ENCODE assay signal across 10 cellular contexts in the genomic region with DNA sequence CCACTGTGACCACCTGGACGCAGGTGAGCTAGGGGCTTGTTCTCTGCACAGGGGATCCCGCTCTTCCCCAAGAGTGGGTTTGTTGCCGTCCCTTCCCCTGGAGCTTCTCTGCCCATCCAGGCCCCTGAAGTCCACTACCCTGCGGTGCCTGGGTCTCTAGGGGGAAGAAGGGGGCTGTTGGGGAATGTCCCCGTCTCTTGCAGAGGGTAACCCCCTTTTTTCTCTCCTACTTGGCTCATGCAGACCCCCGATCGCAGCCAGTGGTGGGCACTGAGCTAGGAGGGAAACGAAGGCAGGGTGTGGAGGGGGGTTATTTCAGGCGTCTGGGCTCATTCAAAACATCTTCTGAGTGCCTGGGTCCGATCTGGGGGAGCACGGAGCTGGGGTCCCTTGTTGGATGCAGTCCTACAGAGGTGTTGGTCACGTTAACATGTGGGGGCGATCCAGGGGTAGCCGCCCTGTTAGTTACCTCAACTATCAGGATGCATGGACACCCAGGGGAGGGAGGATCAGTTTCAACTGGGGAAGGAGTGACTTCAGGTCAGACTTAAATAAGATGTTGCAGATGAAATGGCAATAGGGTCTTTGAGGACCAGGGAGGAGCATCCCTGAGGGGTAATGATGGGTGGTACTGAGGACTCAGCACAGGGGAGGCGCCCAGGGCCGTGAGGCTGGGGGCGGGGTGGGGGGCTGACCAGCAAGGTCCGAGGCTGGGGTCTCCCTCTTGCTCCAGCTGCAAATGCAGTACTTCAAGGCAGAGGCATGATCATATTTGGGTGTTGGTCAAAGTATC. TPM values are rescaled to one million over a fixed set of nuclear protein-coding genes. Genes with fewer than 3 reads are reported as not detected.
A peak's percentile ranks its signal among the peaks of the same experiment; 100 is the strongest.
DNase-seq lines count a peak whose midpoint lies in the region; ATAC-seq, FAIRE-seq and TF ChIP-seq lines count a peak whose summit lies in the region.
"Not testable (repeated sequence)": the region's sequence is repeated elsewhere in the genome, so short reads cannot be mapped to it uniquely, and the experiment has no call there.
"Had no signal": no experiment of that assay in that cellular context is flagged by ENCODE, and none has a peak within 500 bp of the region (broad histone marks: within the 10 kb centered on the region; RNA-seq: fewer than 3 reads in every experiment).

No MANE protein-coding gene starts in this region.

- 62% methylated on average over 16 of the region's 18 CpGs for WGBS in HUES64

- H3K27me3 Mint-ChIP-seq in CD4-positive, alpha-beta memory T cell; T-helper 17 cell; osteocyte (ENCODE audit: unreplicated experiment): not testable (repeated sequence)

- not testable (repeated sequence) for FAIRE-seq in endothelial cell of umbilical vein (lab: Jason Lieb, UNC)

- not testable (repeated sequence) for ATAC-seq in T-helper 17 cell
- ATAC-seq in thoracic aorta (ENCODE audit: insufficient number of reproducible peaks, low FRiP score, low read depth): peak; percentile 2

- dilution Hi-C loops in endothelial cell of umbilical vein (cut with MboI; ENCODE audit: extremely low pct_ligation_motif_present, low sequenced_read_pairs): not testable (repeated sequence)

- not testable (repeated sequence) for H3K79me2 ChIP-seq in endothelial cell of umbilical vein (ENCODE audit: control insufficient read depth, insufficient read depth, low read length)

- not testable (repeated sequence) for TF ChIP-seq POLR2A in endothelial cell of umbilical vein (IDR thresholded peaks at IDR 0.05; ENCODE audit: low read depth, low read length)

- peak in 2 of 5 donors; percentile 13 to 48 for DNase-seq in CD4-positive, alpha-beta memory T cell
- DNase-seq in T-helper 17 cell; adipocyte (ENCODE audit: low read depth); endothelial cell of umbilical vein (ENCODE audit: low read depth, low spot score); kidney epithelial cell (ENCODE audit: low read depth); osteocyte (ENCODE audit: extremely low spot score, unreplicated experiment); thoracic aorta (ENCODE audit: low spot score): not testable (repeated sequence)

- H3K36me3 Mint-ChIP-seq in CD4-positive, alpha-beta memory T cell: peaks cover 4 to 13% of the 10 kb centered on the region in 2 donors
- not testable (repeated sequence) for H3K36me3 Mint-ChIP-seq in T-helper 17 cell (ENCODE audit: low read depth); osteocyte (ENCODE audit: unreplicated experiment)

- not testable (repeated sequence) for H3K9me3 Mint-ChIP-seq in CD4-positive, alpha-beta memory T cell; osteocyte (ENCODE audit: unreplicated experiment)

- peak overlapping the region; percentile 79 to 88 for H3K4me3 ChIP-seq in CD4-positive, alpha-beta memory T cell (ENCODE audit: low read length in 2 of 2)
- H3K4me3 ChIP-seq in HUES64 (ENCODE audit: low read length) (peak overlapping the region; percentile 81), adipocyte (ENCODE audit: low read length) (peak overlapping the region; percentile 88), endothelial cell of umbilical vein (replicated peaks in 1 of 3; ENCODE audit: insufficient read depth in 1 of 3, low read depth in 1 of 3, low read length in 3 of 3) (peak overlapping the region in 2 of 3 experiments; percentile 33 to 93), kidney epithelial cell (ENCODE audit: low read depth, low read length) (peak overlapping the region; percentile 60), thoracic aorta (peak overlapping the region; percentile 84)

- peak overlapping the region; percentile 36; the same call in 1 of the 2 replicates for H3K9ac ChIP-seq in HUES64 (ENCODE audit: low read depth, low read length)
- peak overlapping the region; percentile 84 for H3K9ac ChIP-seq in adipocyte (ENCODE audit: low read length)
- not testable (repeated sequence) for H3K9ac ChIP-seq in endothelial cell of umbilical vein (replicated peaks; ENCODE audit: extremely low read depth, insufficient read depth, low read length)

- not testable (repeated sequence) for H3K27me3 ChIP-seq in CD4-positive, alpha-beta memory T cell (ENCODE audit: insufficient read depth, low read length); HUES64 (ENCODE audit: insufficient read depth, low read length); adipocyte (replicated peaks; ENCODE audit: control insufficient read depth, insufficient read depth, low read length); endothelial cell of umbilical vein (ENCODE audit: control insufficient read depth in 2 of 2, insufficient read depth in 2 of 2, low read length in 2 of 2); kidney epithelial cell (ENCODE audit: control insufficient read depth, insufficient read depth, low read length); thoracic aorta (replicated peaks; ENCODE audit: insufficient read depth)

- peak overlapping the region; percentile 86 for H2AFZ ChIP-seq in endothelial cell of umbilical vein (ENCODE audit: low read depth, low read length)

- not testable (repeated sequence) for H3K9me1 ChIP-seq in endothelial cell of umbilical vein (replicated peaks; ENCODE audit: control insufficient read depth, extremely low read depth, insufficient read depth, low read length)

- POLR2A ChIA-PET in CD4-positive, alpha-beta memory T cell (lab: Charles Lee; ENCODE audit: partially characterized antibody): interaction anchor here (0.8 to 4.1 kb wide), 13 partner anchors 12 to 427 kb away, joined by 3 to 90 read pairs (median 4); a partner anchor contains a TSS
- POLR2A ChIA-PET in endothelial cell of umbilical vein (lab: Charles Lee): interaction anchor here (1.0 kb wide), 1 partner anchor 49 kb away, joined by 3 read pairs; no protein-coding TSS in a partner anchor

- H3K36me3 ChIP-seq in CD4-positive, alpha-beta memory T cell (ENCODE audit: insufficient read depth, low read length); HUES64 (ENCODE audit: insufficient read depth, low read length); adipocyte (ENCODE audit: control insufficient read depth, insufficient read depth, low read length, severe bottlenecking); endothelial cell of umbilical vein (ENCODE audit: control insufficient read depth in 2 of 2, extremely low read depth in 1 of 2, insufficient read depth in 2 of 2, low read length in 2 of 2); kidney epithelial cell (ENCODE audit: control insufficient read depth, insufficient read depth, low read length); thoracic aorta: not testable (repeated sequence)

- CTCF ChIA-PET in CD4-positive, alpha-beta memory T cell (lab: Charles Lee; ENCODE audit: partially characterized antibody): interaction anchor here (1.0 to 2.2 kb wide), 4 partner anchors 11 to 427 kb away, joined by 3 to 13 read pairs (median 4); a partner anchor contains a TSS
- CTCF ChIA-PET in endothelial cell of umbilical vein (lab: Charles Lee): interaction anchor here (0.6 to 1.5 kb wide), 3 partner anchors 39 to 54 kb away, joined by 3 to 8 read pairs (median 3); a partner anchor contains a TSS

- BruUV-seq in endothelial cell of umbilical vein (replicated peaks; lab: Mats Ljungman, UMichigan): not testable (repeated sequence)

- H3K27ac ChIP-seq in CD4-positive, alpha-beta memory T cell (ENCODE audit: low read depth, low read length): peak overlapping the region; percentile 79
- H3K27ac ChIP-seq in HUES64 (ENCODE audit: low read depth, low read length); endothelial cell of umbilical vein (ENCODE audit: insufficient read depth, low read depth, low read length); thoracic aorta: not testable (repeated sequence)

- TF ChIP-seq CTCF in endothelial cell of umbilical vein (IDR thresholded peaks at IDR 0.05; ENCODE audit: extremely low read depth in 1 of 2, insufficient read depth in 1 of 2, low read depth in 1 of 2, low read length in 2 of 2); kidney epithelial cell (IDR thresholded peaks at IDR 0.05; ENCODE audit: insufficient read depth, low read length, poor library complexity, severe bottlenecking); osteocyte (IDR thresholded peaks at IDR 0.05); thoracic aorta (IDR thresholded peaks at IDR 0.05): not testable (repeated sequence)

- not testable (repeated sequence) for H3K9me3 ChIP-seq in CD4-positive, alpha-beta memory T cell (ENCODE audit: control insufficient read depth in 1 of 2, low read length in 2 of 2); HUES64 (ENCODE audit: insufficient read depth, low read depth, low read length); T-helper 17 cell (ENCODE audit: control insufficient read depth, low read length, poor library complexity, severe bottlenecking); adipocyte (ENCODE audit: control insufficient read depth, low read length); endothelial cell of umbilical vein (replicated peaks; ENCODE audit: control insufficient read depth, insufficient read depth, low read length); thoracic aorta

- peaks cover 34% of the 10 kb centered on the region for H3K4me1 ChIP-seq in CD4-positive, alpha-beta memory T cell (ENCODE audit: insufficient read depth, low read length)
- H3K4me1 ChIP-seq in HUES64 (ENCODE audit: insufficient read depth, low read length); adipocyte (ENCODE audit: control insufficient read depth, insufficient read depth, low read length): not testable (repeated sequence)
- H3K4me1 ChIP-seq in endothelial cell of umbilical vein (ENCODE audit: control insufficient read depth, extremely low read depth, insufficient read depth, low read length) (peaks cover 17% of the 10 kb centered on the region), thoracic aorta (ENCODE audit: control insufficient read depth in 1 of 2, low read depth in 2 of 2) (peaks cover 6 to 14% of the 10 kb centered on the region in 2 donors)

- peak overlapping the region; percentile 84 to 95 (median 91) for H3K4me3 Mint-ChIP-seq in CD4-positive, alpha-beta memory T cell
- H3K4me3 Mint-ChIP-seq in T-helper 17 cell (peak overlapping the region; percentile 94), osteocyte (ENCODE audit: unreplicated experiment) (peak overlapping the region; percentile 80)

- intact Hi-C loops in CD4-positive, alpha-beta memory T cell (cut with micrococcal nuclease): loop anchor here (1.0 to 5.0 kb wide), 3 partner anchors 13 to 121 kb away; a partner anchor contains a TSS
- intact Hi-C loops in endothelial cell of umbilical vein (cut with micrococcal nuclease): not testable (repeated sequence)

- peak overlapping the region; percentile 66 for H3K4me2 ChIP-seq in endothelial cell of umbilical vein (ENCODE audit: insufficient read depth, low read length)

- peaks cover 14 to 44% (median 28%) of the 10 kb centered on the region in 4 donors for H3K4me1 Mint-ChIP-seq in CD4-positive, alpha-beta memory T cell
- peaks cover 22% of the 10 kb centered on the region for H3K4me1 Mint-ChIP-seq in T-helper 17 cell
- peaks cover 15% of the 10 kb centered on the region for H3K4me1 Mint-ChIP-seq in osteocyte (ENCODE audit: unreplicated experiment)

- peak overlapping the region; percentile 81 to 98 (median 93) for H3K27ac Mint-ChIP-seq in CD4-positive, alpha-beta memory T cell
- H3K27ac Mint-ChIP-seq in T-helper 17 cell: peak overlapping the region; percentile 95
- not testable (repeated sequence) for H3K27ac Mint-ChIP-seq in osteocyte (ENCODE audit: unreplicated experiment)

- not testable (repeated sequence) for H4K20me1 ChIP-seq in endothelial cell of umbilical vein (replicated peaks; ENCODE audit: control insufficient read depth, extremely low read depth, insufficient read depth, low read length)

RNA-seq across cellular contexts. Expression of a gene that starts 42.2 kb away (rescaled TPM):
- total RNA-seq in CD4-positive, alpha-beta memory T cell: 10 to 100 TPM; 80.0 to 82.4 TPM
- polyA plus RNA-seq in CD4-positive, alpha-beta memory T cell: 10 to 100 TPM; 19.2 to 41.4 TPM
- 17.6 TPM for polyA plus RNA-seq in HUES64 (2013, experiment 1 of 2)
- polyA plus RNA-seq in HUES64 (2013, experiment 2 of 2): 20.3 TPM
- total RNA-seq in T-helper 17 cell (10 to 100 TPM; 74.1 to 74.7 TPM), endothelial cell of umbilical vein (33.2 and 37.1 TPM in 2 replicates), kidney epithelial cell (38.9 and 39.9 TPM in 2 replicates), osteocyte (51.0 and 51.8 TPM in 2 replicates), thoracic aorta (10 to 100 TPM; 50.0 to 58.3 TPM)
- 16.4 TPM in 2 replicates for polyA plus RNA-seq in endothelial cell of umbilical vein
- 17.3 and 20.8 TPM in 2 replicates for polyA plus RNA-seq in endothelial cell of umbilical vein (2011; cell fraction: cytosol; rRNA removed)
- 46.5 and 50.9 TPM in 2 replicates for polyA plus RNA-seq in endothelial cell of umbilical vein (2011; cell fraction: nucleus; rRNA removed)
- 21.5 and 22.2 TPM in 2 replicates for polyA plus RNA-seq in endothelial cell of umbilical vein (2012)
- 36.3 and 38.8 TPM in 2 replicates for polyA minus RNA-seq in endothelial cell of umbilical vein
- 19.4 TPM for polyA minus RNA-seq in endothelial cell of umbilical vein (2011; cell fraction: cytosol; rRNA and poly(A)+ RNA removed)
- polyA minus RNA-seq in endothelial cell of umbilical vein (2011; cell fraction: nucleus; rRNA and poly(A)+ RNA removed): 55.5 and 68.0 TPM in 2 replicates

RNA-seq across cellular contexts. Expression of a gene that starts 56.9 kb away (rescaled TPM):
- 10 to 100 TPM in 1 of 2 experiments, 1 to 10 TPM in 1; 9.0 to 11.4 TPM for total RNA-seq in CD4-positive, alpha-beta memory T cell
- polyA plus RNA-seq in CD4-positive, alpha-beta memory T cell: 1 to 10 TPM in 1 of 2 donors, under 1 TPM in 1; 0.63 to 1.5 TPM
- not detected for polyA plus RNA-seq in HUES64 (2013, experiment 1 of 2)
- not detected for polyA plus RNA-seq in HUES64 (2013, experiment 2 of 2)
- 1 to 10 TPM; 2.8 to 3.6 TPM for total RNA-seq in T-helper 17 cell
- total RNA-seq in endothelial cell of umbilical vein: not detected in 2 replicates
- polyA plus RNA-seq in endothelial cell of umbilical vein: not detected in 2 replicates
- not detected in 2 replicates for polyA plus RNA-seq in endothelial cell of umbilical vein (2011; cell fraction: cytosol; rRNA removed)
- not detected in 2 replicates for polyA plus RNA-seq in endothelial cell of umbilical vein (2011; cell fraction: nucleus; rRNA removed)
- polyA plus RNA-seq in endothelial cell of umbilical vein (2012): not detected in 2 replicates
- not detected in 2 replicates for polyA minus RNA-seq in endothelial cell of umbilical vein
- polyA minus RNA-seq in endothelial cell of umbilical vein (2011; cell fraction: cytosol; rRNA and poly(A)+ RNA removed): not detected
- polyA minus RNA-seq in endothelial cell of umbilical vein (2011; cell fraction: nucleus; rRNA and poly(A)+ RNA removed): not detected in 2 replicates
- total RNA-seq in kidney epithelial cell: not detected in 2 replicates
- total RNA-seq in osteocyte: not detected in 2 replicates
- not detected for total RNA-seq in thoracic aorta
- total RNA-seq: cardiac septum, NCI-H460 had no signal
